Comparison of ENCODE assay signal across 13 cellular contexts in genomic region chr20:12660918-12661317, GRCh38.
DNase-seq lines count a peak whose midpoint lies in the region; ATAC-seq and TF ChIP-seq lines count a peak whose summit lies in the region.
"Had no signal": no experiment of that assay in that cellular context is flagged by ENCODE, and none has a peak within 500 bp of the region (broad histone marks: within the 10 kb centered on the region; RNA-seq: fewer than 3 reads in every experiment).

No MANE protein-coding gene starts in this region.

- H3K36me3 ChIP-seq in DND-41 (ENCODE audit: insufficient read depth, low read length) (no peaks in the 10 kb centered on the region), kidney epithelial cell (ENCODE audit: control insufficient read depth, insufficient read depth, low read length) (no peaks in the 10 kb centered on the region), Caco-2 (ENCODE audit: control insufficient read depth, insufficient read depth, low read length) (no peaks in the 10 kb centered on the region)

- H3K4me3 Mint-ChIP-seq in WTC11 (no peak overlapping the region; the same call in 1 of the 2 replicates), Caco-2 (ENCODE audit: unreplicated experiment) (no peak overlapping the region)
- no peak overlapping the region for H3K4me3 Mint-ChIP-seq in activated T-helper 2 cell treated with anti-CD3 and anti-CD28 coated beads, Interferon-gamma antibody, Interleukin-2, Interleukin-4, amounts not matched to agents 10 μg/mL and 5 μg/mL and 100 μg/mL, durations not matched to agents 14 hours and 24 hours and 36 hours (ENCODE audit: low read depth)
- H3K4me3 Mint-ChIP-seq: activated naive CD8-positive, alpha-beta T cell treated with anti-CD3 and anti-CD28 coated beads, Interleukin-2, amount 10 ng/mL, durations not matched to agents 7 days and 5 days; CD4-positive, alpha-beta T cell; naive thymus-derived CD8-positive, alpha-beta T cell had no signal

- intact Hi-C loops in activated T-helper 2 cell treated with anti-CD3 and anti-CD28 coated beads, Interferon-gamma antibody, Interleukin-2, Interleukin-4, amounts not matched to agents 10 μg/mL and 5 μg/mL and 100 μg/mL, durations not matched to agents 14 hours and 24 hours and 36 hours (cut with micrococcal nuclease), result no loop called here
- intact Hi-C loops in Caco-2 (cut with micrococcal nuclease; ENCODE audit: unreplicated experiment), result no loop called here

- TF ChIP-seq CTCF in DND-41 (IDR thresholded peaks at IDR 0.05; ENCODE audit: borderline replicate concordance, extremely low read depth, low read length, poor library complexity, severe bottlenecking), result peak; percentile 24
- TF ChIP-seq CTCF in WTC11 (IDR thresholded peaks at IDR 0.05), result peak; percentile 48
- peak; percentile 16 for TF ChIP-seq CTCF in kidney epithelial cell (IDR thresholded peaks at IDR 0.05; ENCODE audit: insufficient read depth, low read length, poor library complexity, severe bottlenecking)
- TF ChIP-seq CTCF in Caco-2 (IDR thresholded peaks at IDR 0.05; ENCODE audit: insufficient read depth in 1 of 2, low read depth in 1 of 2, low read length in 1 of 2, severe bottlenecking in 1 of 2, unreplicated experiment in 1 of 2), result peak in 1 of 2 experiments; percentile 19

- H2AFZ ChIP-seq in DND-41 (ENCODE audit: low read depth, low read length), result no peak overlapping the region

- H3K27me3 Mint-ChIP-seq in WTC11 (ENCODE audit: low read depth), result peaks cover 2% of the 10 kb centered on the region; the same call in 1 of the 2 replicates
- H3K27me3 Mint-ChIP-seq in activated T-helper 2 cell treated with anti-CD3 and anti-CD28 coated beads, Interferon-gamma antibody, Interleukin-2, Interleukin-4, amounts not matched to agents 10 μg/mL and 5 μg/mL and 100 μg/mL, durations not matched to agents 14 hours and 24 hours and 36 hours (ENCODE audit: low read depth), result no peaks in the 10 kb centered on the region
- peaks cover 15% of the 10 kb centered on the region for H3K27me3 Mint-ChIP-seq in Caco-2 (ENCODE audit: insufficient read depth, unreplicated experiment)
- H3K27me3 Mint-ChIP-seq: activated naive CD8-positive, alpha-beta T cell treated with anti-CD3 and anti-CD28 coated beads, Interleukin-2, amount 10 ng/mL, durations not matched to agents 7 days and 5 days; CD4-positive, alpha-beta T cell had no signal

- no peak overlapping the region for H3K27ac Mint-ChIP-seq in WTC11
- H3K27ac Mint-ChIP-seq in activated T-helper 2 cell treated with anti-CD3 and anti-CD28 coated beads, Interferon-gamma antibody, Interleukin-2, Interleukin-4, amounts not matched to agents 10 μg/mL and 5 μg/mL and 100 μg/mL, durations not matched to agents 14 hours and 24 hours and 36 hours, result no peak overlapping the region
- no peak overlapping the region for H3K27ac Mint-ChIP-seq in Caco-2 (ENCODE audit: unreplicated experiment)
- H3K27ac Mint-ChIP-seq: activated naive CD8-positive, alpha-beta T cell treated with anti-CD3 and anti-CD28 coated beads, Interleukin-2, amount 10 ng/mL, durations not matched to agents 7 days and 5 days; CD4-positive, alpha-beta T cell; naive thymus-derived CD8-positive, alpha-beta T cell had no signal

- POLR2A ChIA-PET in WTC11 (lab: Charles Lee), result no interaction called here
- POLR2A ChIA-PET in Caco-2 (lab: Charles Lee), result no interaction called here

- DNase-seq in DND-41 (no peak), HuH-7 (ENCODE audit: low spot score) (peak; percentile 53), WTC11 (ENCODE audit: low spot score) (peak; percentile 43), kidney epithelial cell (ENCODE audit: low read depth) (no peak), Caco-2 (no peak)
- no peak for DNase-seq in activated T-helper 2 cell treated with anti-CD3 and anti-CD28 coated beads, Interferon-gamma antibody, Interleukin-2, Interleukin-4, amounts not matched to agents 10 μg/mL and 5 μg/mL and 100 μg/mL, durations not matched to agents 14 hours and 24 hours and 36 hours (ENCODE audit: low spot score)
- DNase-seq: activated naive CD8-positive, alpha-beta T cell treated with anti-CD3 and anti-CD28 coated beads, Interleukin-2, amount 10 ng/mL, durations not matched to agents 7 days and 5 days; CD4-positive, alpha-beta T cell; naive thymus-derived CD8-positive, alpha-beta T cell; NCI-H2227 treated with DMSO at 0.1 percent for 48 hours had no signal

- no peaks in the 10 kb centered on the region for H3K27me3 ChIP-seq in DND-41 (ENCODE audit: insufficient read depth, low read length, poor library complexity)
- no peaks in the 10 kb centered on the region for H3K27me3 ChIP-seq in kidney epithelial cell (ENCODE audit: control insufficient read depth, insufficient read depth, low read length)
- H3K27me3 ChIP-seq in Caco-2 (replicated peaks; ENCODE audit: control insufficient read depth, insufficient read depth, low read length), result no peaks in the 10 kb centered on the region

- H3K9ac ChIP-seq in DND-41 (ENCODE audit: low read depth, low read length), result no peak overlapping the region

- CTCF ChIA-PET in WTC11 (lab: Charles Lee), result interaction anchor here (0.7 to 2.9 kb wide), 20 partner anchors 11 to 601 kb away, joined by 3 to 12 read pairs (median 4); no protein-coding TSS in a partner anchor
- CTCF ChIA-PET in Caco-2 (lab: Charles Lee), result interaction anchor here (0.9 kb wide), 1 partner anchor 91 kb away, joined by 3 read pairs; no protein-coding TSS in a partner anchor

- H3K9me3 Mint-ChIP-seq in WTC11 (peaks cover 32% of the 10 kb centered on the region), Caco-2 (ENCODE audit: unreplicated experiment) (no peaks in the 10 kb centered on the region)
- H3K9me3 Mint-ChIP-seq in activated T-helper 2 cell treated with anti-CD3 and anti-CD28 coated beads, Interferon-gamma antibody, Interleukin-2, Interleukin-4, amounts not matched to agents 10 μg/mL and 5 μg/mL and 100 μg/mL, durations not matched to agents 14 hours and 24 hours and 36 hours, result peaks cover 40% of the 10 kb centered on the region

- H3K4me1 ChIP-seq in DND-41 (ENCODE audit: insufficient read depth, low read length) (no peaks in the 10 kb centered on the region), Caco-2 (no peaks in the 10 kb centered on the region)

- H3K79me2 ChIP-seq in DND-41 (ENCODE audit: insufficient read depth, low read length), result no peaks in the 10 kb centered on the region

- no peak overlapping the region for H3K27ac ChIP-seq in DND-41 (ENCODE audit: low read length)
- H3K27ac ChIP-seq: coronary artery had no signal

- no peaks in the 10 kb centered on the region for H4K20me1 ChIP-seq in DND-41 (ENCODE audit: insufficient read depth, low read length)

- ATAC-seq in DND-41 (ENCODE audit: insufficient read depth, low read depth) (no peak), WTC11 (peak; percentile 93), GM21390 (IDR thresholded peaks at IDR 0.05; ENCODE audit: unreplicated experiment) (no peak), GM21737 (IDR thresholded peaks at IDR 0.05; ENCODE audit: unreplicated experiment) (no peak)
- ATAC-seq: naive thymus-derived CD8-positive, alpha-beta T cell had no signal

- H3K4me1 Mint-ChIP-seq in WTC11 (peaks cover 20% of the 10 kb centered on the region), Caco-2 (ENCODE audit: low read depth, unreplicated experiment) (no peaks in the 10 kb centered on the region)
- no peaks in the 10 kb centered on the region for H3K4me1 Mint-ChIP-seq in activated T-helper 2 cell treated with anti-CD3 and anti-CD28 coated beads, Interferon-gamma antibody, Interleukin-2, Interleukin-4, amounts not matched to agents 10 μg/mL and 5 μg/mL and 100 μg/mL, durations not matched to agents 14 hours and 24 hours and 36 hours (ENCODE audit: low read depth)
- H3K4me1 Mint-ChIP-seq: activated naive CD8-positive, alpha-beta T cell treated with anti-CD3 and anti-CD28 coated beads, Interleukin-2, amount 10 ng/mL, durations not matched to agents 7 days and 5 days; naive thymus-derived CD8-positive, alpha-beta T cell had no signal

- H3K36me3 Mint-ChIP-seq in WTC11 (peaks cover 30% of the 10 kb centered on the region), Caco-2 (ENCODE audit: insufficient read depth, unreplicated experiment) (no peaks in the 10 kb centered on the region)
- no peaks in the 10 kb centered on the region for H3K36me3 Mint-ChIP-seq in activated T-helper 2 cell treated with anti-CD3 and anti-CD28 coated beads, Interferon-gamma antibody, Interleukin-2, Interleukin-4, amounts not matched to agents 10 μg/mL and 5 μg/mL and 100 μg/mL, durations not matched to agents 14 hours and 24 hours and 36 hours (ENCODE audit: low read depth)
- H3K36me3 Mint-ChIP-seq: activated naive CD8-positive, alpha-beta T cell treated with anti-CD3 and anti-CD28 coated beads, Interleukin-2, amount 10 ng/mL, durations not matched to agents 7 days and 5 days had no signal

- BruUV-seq in Caco-2 (replicated peaks; lab: Mats Ljungman, UMichigan), result no TSS peak

- H3K4me3 ChIP-seq in DND-41 (ENCODE audit: low read depth in 1 of 2, low read length in 2 of 2) (no peak overlapping the region), kidney epithelial cell (ENCODE audit: low read depth, low read length) (no peak overlapping the region), Caco-2 (ENCODE audit: low read depth, low read length) (no peak overlapping the region)
- H3K4me3 ChIP-seq: coronary artery had no signal

- no peak overlapping the region for H3K4me2 ChIP-seq in DND-41 (ENCODE audit: insufficient read depth, low read length)

- H3K9me3 ChIP-seq in DND-41 (ENCODE audit: insufficient read depth, low read length, severe bottlenecking), result no peaks in the 10 kb centered on the region
- H3K9me3 ChIP-seq in Caco-2, result no peaks in the 10 kb centered on the region

TF ChIP-seq in WTC11, 78 proteins besides CTCF, POLR2A, EP300 and RAD21 (continues in another document):
- TF ChIP-seq ZBTB43 (CRISPR knock-in tag; IDR thresholded peaks at IDR 0.05) (no peak), IRF1 (CRISPR knock-in tag; IDR thresholded peaks at IDR 0.05) (no peak), CREB1 (CRISPR knock-in tag; IDR thresholded peaks at IDR 0.05) (no peak)

Comparison
In these comparisons a context has a peak if more than half of its experiments do, and no peak if none do; other contexts are left out.
1. DNase-seq: peak in HuH-7 (single experiment) and WTC11 (single experiment); none in DND-41 (single experiment), kidney epithelial cell (single experiment), activated T-helper 2 cell treated with anti-CD3 and anti-CD28 coated beads, Interferon-gamma antibody, Interleukin-2, Interleukin-4, amounts not matched to agents 10 μg/mL and 5 μg/mL and 100 μg/mL, durations not matched to agents 14 hours and 24 hours and 36 hours (single experiment) and Caco-2 (0 of 2).